8 cellular contexts compared by ENCODE assay signal in genomic region chr3:42600958-42601675, GRCh38. TPM values are rescaled to one million over a fixed set of nuclear protein-coding genes. Genes with fewer than 3 reads are reported as not detected.
A peak's percentile ranks its signal among the peaks of the same experiment; 100 is the strongest.
DNase-seq lines count a peak whose midpoint lies in the region; TF ChIP-seq lines count a peak whose summit lies in the region.

No MANE protein-coding gene starts in this region.

- CTCF ChIA-PET in activated CD4-positive, alpha-beta memory T cell treated with anti-CD3 and anti-CD28 coated beads, Interleukin-2, amount 10 ng/mL, durations not matched to agents 7 days and 5 days (lab: Charles Lee) = interaction anchor here (0.6 to 4.2 kb wide), 8 partner anchors 10 to 146 kb away, joined by 3 to 34 read pairs (median 12); partner anchors contain the start of genes SEC22C and SS18L2

- H3K4me1 ChIP-seq in esophagus (ENCODE audit: control insufficient read depth in 2 of 2, insufficient read depth in 2 of 2, low read length in 1 of 2) (no peaks in the 10 kb centered on the region), mucosa of stomach (ENCODE audit: control insufficient read depth, insufficient read depth, low read length) (peaks cover 22% of the 10 kb centered on the region)

- TF ChIP-seq POLR2A in NB4 (IDR thresholded peaks at IDR 0.05; ENCODE audit: extremely low read depth, insufficient read length) = no peak

- POLR2A ChIA-PET in activated CD4-positive, alpha-beta memory T cell treated with anti-CD3 and anti-CD28 coated beads, Interleukin-2, amount 10 ng/mL, durations not matched to agents 7 days and 5 days (lab: Charles Lee) = interaction anchor here (0.7 to 4.0 kb wide), 20 partner anchors 10 to 213 kb away, joined by 3 to 93 read pairs (median 5); partner anchors contain the start of genes SEC22C, SS18L2, VIPR1 and ZBTB47

- 0 to 1% methylated on average over 31 of the region's 31 CpGs for WGBS in esophagus, 2 donors

- no peaks in the 10 kb centered on the region for H3K9me3 ChIP-seq in esophagus (ENCODE audit: control insufficient read depth in 2 of 2, insufficient read depth in 1 of 2, low read depth in 1 of 2, low read length in 1 of 2)
- H3K9me3 ChIP-seq in mucosa of stomach (ENCODE audit: control insufficient read depth, low read length) = no peaks in the 10 kb centered on the region

- peak overlapping the region; percentile 99 to 100 for H3K27ac ChIP-seq in esophagus (ENCODE audit: low read depth in 2 of 2, low read length in 1 of 2)

- peak; percentile 38 to 39 for DNase-seq in activated CD4-positive, alpha-beta T cell treated with anti-CD3 and anti-CD28 coated beads for 24 hours (ENCODE audit: low read depth in 2 of 2)
- DNase-seq in activated CD4-positive, alpha-beta T cell treated with anti-CD3 and anti-CD28 coated beads, Interleukin-2, amount 50 U/mL, for 4 hours = no peak
- DNase-seq in HFF-Myc (ENCODE audit: extremely low read depth, low read depth) (peak; percentile 16), NB4 (ENCODE audit: low read depth) (peak; percentile 86), stromal cell of bone marrow (ENCODE audit: low read depth) (peak; percentile 40)
- DNase-seq in activated CD4-positive, alpha-beta memory T cell treated with anti-CD3 and anti-CD28 coated beads, Interleukin-2, amount 10 ng/mL, durations not matched to agents 7 days and 5 days = peak; percentile 70

- peaks cover 4% of the 10 kb centered on the region for H3K9me3 Mint-ChIP-seq in activated CD4-positive, alpha-beta memory T cell treated with anti-CD3 and anti-CD28 coated beads, Interleukin-2, amount 10 ng/mL, durations not matched to agents 7 days and 5 days

- peaks cover 43% of the 10 kb centered on the region for H3K36me3 Mint-ChIP-seq in activated CD4-positive, alpha-beta memory T cell treated with anti-CD3 and anti-CD28 coated beads, Interleukin-2, amount 10 ng/mL, durations not matched to agents 7 days and 5 days (ENCODE audit: low read depth)

- no peak for TF ChIP-seq CTCF in HFF-Myc (IDR thresholded peaks at IDR 0.05; ENCODE audit: low read depth, low read length, missing control alignments)
- TF ChIP-seq CTCF in NB4 (IDR thresholded peaks at IDR 0.05; ENCODE audit: low read depth, low read length) = no peak

- peak overlapping the region; percentile 78 for H3K9ac ChIP-seq in mucosa of stomach (ENCODE audit: low read length)

- H3K36me3 ChIP-seq in esophagus (ENCODE audit: control insufficient read depth in 2 of 2, insufficient read depth in 2 of 2, low read length in 1 of 2) (no peaks in the 10 kb centered on the region), mucosa of stomach (ENCODE audit: control insufficient read depth, insufficient read depth, low read length) (no peaks in the 10 kb centered on the region)

- peak overlapping the region; percentile 84 for H3K4me3 Mint-ChIP-seq in activated CD4-positive, alpha-beta memory T cell treated with anti-CD3 and anti-CD28 coated beads, Interleukin-2, amount 10 ng/mL, durations not matched to agents 7 days and 5 days

- peak overlapping the region; percentile 95 for H3K27ac Mint-ChIP-seq in activated CD4-positive, alpha-beta memory T cell treated with anti-CD3 and anti-CD28 coated beads, Interleukin-2, amount 10 ng/mL, durations not matched to agents 7 days and 5 days

- H3K4me3 ChIP-seq in HFF-Myc (replicated peaks; ENCODE audit: low read depth, low read length) (peak overlapping the region; percentile 84), NB4 (ENCODE audit: low read depth, low read length) (peak overlapping the region; percentile 93), esophagus (ENCODE audit: low read depth in 1 of 2, low read length in 2 of 2) (peak overlapping the region; percentile 87 to 92), mucosa of stomach (ENCODE audit: low read length) (peak overlapping the region; percentile 64)

- H3K27me3 Mint-ChIP-seq in activated CD4-positive, alpha-beta memory T cell treated with anti-CD3 and anti-CD28 coated beads, Interleukin-2, amount 10 ng/mL, durations not matched to agents 7 days and 5 days = no peaks in the 10 kb centered on the region

- peaks cover 48% of the 10 kb centered on the region for H3K4me1 Mint-ChIP-seq in activated CD4-positive, alpha-beta memory T cell treated with anti-CD3 and anti-CD28 coated beads, Interleukin-2, amount 10 ng/mL, durations not matched to agents 7 days and 5 days

- H3K27me3 ChIP-seq in esophagus (ENCODE audit: control insufficient read depth in 1 of 2, insufficient read depth in 2 of 2, low read length in 2 of 2) (no peaks in the 10 kb centered on the region), mucosa of stomach (ENCODE audit: control insufficient read depth, insufficient read depth, low read length) (no peaks in the 10 kb centered on the region)

RNA-seq across cellular contexts. Expression of gene NKTR, which starts 0.6 kb away (rescaled TPM):
- 10 to 100 TPM; 97.8 to 98.9 TPM for total RNA-seq in activated CD4-positive, alpha-beta memory T cell treated with anti-CD3 and anti-CD28 coated beads, Interleukin-2, amount 10 ng/mL, durations not matched to agents 7 days and 5 days
- 10 to 100 TPM; 13.9 to 26.3 TPM for polyA plus RNA-seq in esophagus

RNA-seq across cellular contexts. Expression of gene SS18L2, which starts 10.5 kb away (rescaled TPM):
- 10 to 100 TPM; 64.4 to 65.1 TPM for total RNA-seq in activated CD4-positive, alpha-beta memory T cell treated with anti-CD3 and anti-CD28 coated beads, Interleukin-2, amount 10 ng/mL, durations not matched to agents 7 days and 5 days
- polyA plus RNA-seq in esophagus = 10 to 100 TPM; 18.1 to 23.2 TPM

RNA-seq across cellular contexts. Expression of gene SEC22C, which starts 19.4 kb away (rescaled TPM):
- total RNA-seq in activated CD4-positive, alpha-beta memory T cell treated with anti-CD3 and anti-CD28 coated beads, Interleukin-2, amount 10 ng/mL, durations not matched to agents 7 days and 5 days = 10 to 100 TPM; 58.8 to 62.0 TPM
- 10 to 100 TPM in 1 of 2 donors, 1 to 10 TPM in 1; 5.0 to 10.0 TPM for polyA plus RNA-seq in esophagus

RNA-seq across cellular contexts. Expression of gene ZBTB47, which starts 52.4 kb away (rescaled TPM):
- 1 to 10 TPM in 1 of 2 experiments, under 1 TPM in 1; 0.93 to 1.1 TPM for total RNA-seq in activated CD4-positive, alpha-beta memory T cell treated with anti-CD3 and anti-CD28 coated beads, Interleukin-2, amount 10 ng/mL, durations not matched to agents 7 days and 5 days
- polyA plus RNA-seq in esophagus = 1 to 10 TPM; 3.5 to 6.0 TPM

Comparison
In these comparisons a context has a peak if more than half of its experiments do, and no peak if none do; other contexts are left out.
1. DNase-seq: peak in activated CD4-positive, alpha-beta T cell treated with anti-CD3 and anti-CD28 coated beads for 24 hours (2 of 2), HFF-Myc (single experiment), NB4 (single experiment), activated CD4-positive, alpha-beta memory T cell treated with anti-CD3 and anti-CD28 coated beads, Interleukin-2, amount 10 ng/mL, durations not matched to agents 7 days and 5 days (single experiment) and stromal cell of bone marrow (single experiment); none in activated CD4-positive, alpha-beta T cell treated with anti-CD3 and anti-CD28 coated beads, Interleukin-2, amount 50 U/mL, for 4 hours (0 of 2).
2. Peak in every context shown above with its lines, with median percentiles within 50 percentile points of each other: H3K4me3 ChIP-seq.